9 cellular contexts compared by ENCODE assay signal in the genomic region with DNA sequence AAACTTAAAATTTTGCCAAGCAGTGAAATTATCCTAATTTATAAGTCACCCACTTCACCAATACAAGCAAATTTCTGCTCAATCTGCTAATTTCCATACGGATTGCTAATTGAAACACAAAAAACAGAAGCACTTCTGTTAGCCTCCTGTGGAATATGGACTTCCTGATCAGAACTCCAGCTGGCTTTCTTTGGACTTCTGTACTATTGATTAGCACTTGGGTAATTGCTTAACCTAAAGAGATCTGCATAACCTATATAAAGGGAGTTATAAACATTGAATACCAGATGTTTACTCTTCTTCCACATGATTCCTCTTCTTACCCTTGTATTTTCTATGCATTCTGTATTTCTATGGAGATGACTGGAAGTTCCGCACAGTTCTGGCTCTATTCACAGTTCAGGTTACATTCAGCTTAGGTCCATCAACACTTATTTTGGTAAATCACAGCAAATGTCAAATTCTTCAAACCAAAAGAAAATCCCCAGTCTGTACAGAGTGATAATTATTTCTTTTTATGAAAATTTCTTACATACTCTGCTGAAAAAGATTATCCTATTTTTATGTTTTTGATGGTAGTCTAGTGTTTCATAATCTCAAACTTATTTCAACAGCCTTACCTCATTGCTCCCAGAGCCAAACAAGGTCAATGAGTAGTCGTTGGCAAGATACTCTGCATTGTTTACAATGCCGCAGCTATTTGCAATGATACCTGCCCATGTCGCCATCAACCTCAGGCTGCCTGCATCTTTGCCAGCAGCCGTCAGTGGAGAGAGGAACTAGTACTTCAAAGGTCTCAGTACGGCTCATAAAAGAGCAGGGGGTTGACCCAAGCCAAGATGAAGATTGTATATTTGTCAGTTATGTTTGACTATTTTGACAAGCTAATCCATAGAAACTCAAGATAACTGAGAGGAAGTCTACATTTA.
A peak's percentile ranks its signal among the peaks of the same experiment; 100 is the strongest.
DNase-seq lines count a peak whose midpoint lies in the region; ATAC-seq and TF ChIP-seq lines count a peak whose summit lies in the region.
"Had no signal": no experiment of that assay in that cellular context is flagged by ENCODE, and none has a peak within 500 bp of the region (broad histone marks: within the 10 kb centered on the region; RNA-seq: fewer than 3 reads in every experiment).

No MANE protein-coding gene starts in this region.

- H3K27ac ChIP-seq in left ventricle myocardium inferior (replicated peaks): peak overlapping the region; percentile 32
- peak overlapping the region; percentile 56 for H3K27ac ChIP-seq in vagina

- H3K9me3 ChIP-seq in left ventricle myocardium inferior (replicated peaks): no peaks in the 10 kb centered on the region
- no peaks in the 10 kb centered on the region for H3K9me3 ChIP-seq in vagina
- H3K9me3 ChIP-seq: BE2C had no signal

- TF ChIP-seq CTCF in left ventricle myocardium inferior (IDR thresholded peaks at IDR 0.05; ENCODE audit: borderline replicate concordance) (no peak), vagina (IDR thresholded peaks at IDR 0.05) (no peak)

- H3K27me3 ChIP-seq in left ventricle myocardium inferior (ENCODE audit: low read depth) (no peaks in the 10 kb centered on the region), vagina (no peaks in the 10 kb centered on the region)
- H3K27me3 ChIP-seq: BE2C had no signal

- intact Hi-C loops in left ventricle myocardium inferior (cut with micrococcal nuclease): loop anchor here (10.0 kb wide), 1 partner anchor 539 kb away; no protein-coding TSS in a partner anchor
- intact Hi-C loops in vagina (cut with DNase I): no loop called here

- H3K27ac Mint-ChIP-seq in activated T-cell treated with anti-CD3 and anti-CD28 coated beads, Interleukin-2, amount 50 U/mL, for 72 hours: peak overlapping the region; percentile 34

- H3K4me1 Mint-ChIP-seq in activated T-cell treated with anti-CD3 and anti-CD28 coated beads, Interleukin-2, amount 50 U/mL, for 72 hours (ENCODE audit: low read depth): peaks cover 22% of the 10 kb centered on the region

- H3K4me3 ChIP-seq in left ventricle myocardium inferior: no peak overlapping the region
- no peak overlapping the region for H3K4me3 ChIP-seq in vagina

- peak overlapping the region in 1 of 2 donors; percentile 14 for H3K4me3 Mint-ChIP-seq in activated T-cell treated with anti-CD3 and anti-CD28 coated beads, Interleukin-2, amount 50 U/mL, for 72 hours

- no peak for ATAC-seq in activated T-cell treated with anti-CD3 and anti-CD28 coated beads, Interleukin-2, amount 50 U/mL, for 72 hours (replicated peaks in 1 of 2)
- ATAC-seq in HG03196 (IDR thresholded peaks at IDR 0.05; ENCODE audit: unreplicated experiment): no peak

- H3K27me3 Mint-ChIP-seq in activated T-cell treated with anti-CD3 and anti-CD28 coated beads, Interleukin-2, amount 50 U/mL, for 72 hours (ENCODE audit: low read depth): no peaks in the 10 kb centered on the region

- DNase-seq in activated T-cell treated with anti-CD3 and anti-CD28 coated beads, Interleukin-2, amount 50 U/mL, for 72 hours: no peak
- no peak for DNase-seq in activated T-cell treated with anti-CD3 and anti-CD28 coated beads, Interleukin-2, amount 50 U/mL, for 1 hour
- peak; percentile 83 for DNase-seq in SHP77 treated with DMSO at 0.1 percent for 48 hours (lab: John Stamatoyannopoulos, UW)
- no peak for DNase-seq in left ventricle myocardium inferior
- DNase-seq in vagina (ENCODE audit: extremely low spot score in 2 of 2): no peak
- DNase-seq in DMS 273 treated with DMSO at 0.1 percent for 48 hours (lab: John Stamatoyannopoulos, UW): no peak
- no peak for DNase-seq in amygdala (lab: John Stamatoyannopoulos, UW)
- DNase-seq: BE2C had no signal

- peaks cover 33% of the 10 kb centered on the region for H3K4me1 ChIP-seq in left ventricle myocardium inferior
- H3K4me1 ChIP-seq in vagina: peaks cover 36% of the 10 kb centered on the region
- H3K4me1 ChIP-seq: BE2C had no signal

- H3K36me3 ChIP-seq in left ventricle myocardium inferior (no peaks in the 10 kb centered on the region), vagina (no peaks in the 10 kb centered on the region)
- H3K36me3 ChIP-seq: BE2C had no signal

- TF ChIP-seq POLR2A in vagina (IDR thresholded peaks at IDR 0.05): no peak

- no peaks in the 10 kb centered on the region for H3K9me3 Mint-ChIP-seq in activated T-cell treated with anti-CD3 and anti-CD28 coated beads, Interleukin-2, amount 50 U/mL, for 72 hours

- H3K36me3 Mint-ChIP-seq in activated T-cell treated with anti-CD3 and anti-CD28 coated beads, Interleukin-2, amount 50 U/mL, for 72 hours (ENCODE audit: insufficient read depth in 2 of 2): no peaks in the 10 kb centered on the region
